22 cellular contexts compared by ENCODE assay signal in the genomic region with DNA sequence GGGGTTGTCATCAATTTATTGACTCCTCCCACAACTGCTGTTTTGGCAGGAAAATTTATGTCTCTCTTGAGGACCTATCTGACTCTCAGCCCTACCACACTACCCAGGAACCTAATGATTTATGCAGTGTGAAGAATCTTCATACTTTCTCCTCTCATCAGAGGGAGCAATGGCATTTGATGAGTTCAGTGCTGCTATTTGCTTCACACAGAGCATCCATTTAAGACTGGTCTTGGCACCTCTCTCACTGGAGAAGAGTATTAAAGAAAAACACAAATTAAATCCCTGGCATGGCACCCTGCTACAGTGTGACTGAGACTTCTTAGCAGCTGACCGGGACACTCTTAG.
"Had no signal": no experiment of that assay in that cellular context is flagged by ENCODE, and none has a peak within 500 bp of the region (broad histone marks: within the 10 kb centered on the region; RNA-seq: fewer than 3 reads in every experiment).

No MANE protein-coding gene starts in this region.

- H3K36me3 ChIP-seq: gastroesophageal sphincter, ovary, right lobe of liver, upper lobe of left lung had no signal

- ATAC-seq: activated CD4-positive, alpha-beta T cell treated with anti-CD3 and anti-CD28 coated beads for 36 hours; activated T-helper 17 cell treated with anti-CD3 and anti-CD28 coated beads, Interleukin-2, amount 50 U/mL, for 72 hours; body of pancreas; mucosa of descending colon; right lobe of liver; stimulated activated memory B cell treated with anti-CD40 and anti-IgM and Interleukin-4, amounts not matched to agents 10 μg/mL and 1 μg/mL and 100 μg/mL, for 72 hours; T-cell; WTC11 had no signal

- H3K4me1 ChIP-seq: gastroesophageal sphincter, testis had no signal

- DNase-seq: activated CD4-positive, alpha-beta T cell treated with anti-CD3 and anti-CD28 coated beads for 36 hours; activated CD4-positive, alpha-beta T cell treated with anti-CD3 and anti-CD28 coated beads, Interleukin-2, amount 50 U/mL, for 48 hours; activated naive CD4-positive, alpha-beta T cell; activated naive CD8-positive, alpha-beta T cell treated with anti-CD3 and anti-CD28 coated beads, Interleukin-2, amount 10 ng/mL, durations not matched to agents 7 days and 5 days; amygdala; body of pancreas; central memory CD4-positive, alpha-beta T cell; erythroblast; immature natural killer cell; mucosa of descending colon; naive B cell; ovary; right lobe of liver; stimulated activated CD4-positive, alpha-beta T cell treated with anti-CD3 and anti-CD28 coated beads, Interleukin-4, amount 100 ng/mL, for 24 hours; T-cell; testis; upper lobe of left lung had no signal

- H3K9me3 Mint-ChIP-seq: activated naive CD8-positive, alpha-beta T cell treated with anti-CD3 and anti-CD28 coated beads, Interleukin-2, amount 10 ng/mL, durations not matched to agents 7 days and 5 days; activated T-helper 17 cell treated with anti-CD3 and anti-CD28 coated beads, Interleukin-2, amount 50 U/mL, for 72 hours; immature natural killer cell; memory B cell; naive B cell; stimulated activated memory B cell treated with anti-CD40 and anti-IgM and Interleukin-4, amounts not matched to agents 10 μg/mL and 1 μg/mL and 100 μg/mL, for 72 hours; T-cell; WTC11 had no signal

- H3K4me3 Mint-ChIP-seq: activated CD4-positive, alpha-beta T cell treated with anti-CD3 and anti-CD28 coated beads for 36 hours; activated naive CD8-positive, alpha-beta T cell treated with anti-CD3 and anti-CD28 coated beads, Interleukin-2, amount 10 ng/mL, durations not matched to agents 7 days and 5 days; activated T-helper 17 cell treated with anti-CD3 and anti-CD28 coated beads, Interleukin-2, amount 50 U/mL, for 72 hours; immature natural killer cell; memory B cell; naive B cell; stimulated activated memory B cell treated with anti-CD40 and anti-IgM and Interleukin-4, amounts not matched to agents 10 μg/mL and 1 μg/mL and 100 μg/mL, for 72 hours; T-cell; WTC11 had no signal

- H3K4me3 ChIP-seq: body of pancreas, gastroesophageal sphincter, mucosa of descending colon, ovary, right lobe of liver, testis, upper lobe of left lung had no signal

- H3K27me3 Mint-ChIP-seq: stimulated activated memory B cell treated with anti-CD40 and anti-IgM and Interleukin-4, amounts not matched to agents 10 μg/mL and 1 μg/mL and 100 μg/mL, for 72 hours had no signal

- H3K9me3 ChIP-seq: body of pancreas, gastroesophageal sphincter, mucosa of descending colon, ovary, right lobe of liver, testis, upper lobe of left lung had no signal

- H3K36me3 Mint-ChIP-seq: activated naive CD8-positive, alpha-beta T cell treated with anti-CD3 and anti-CD28 coated beads, Interleukin-2, amount 10 ng/mL, durations not matched to agents 7 days and 5 days; immature natural killer cell; memory B cell; naive B cell; stimulated activated memory B cell treated with anti-CD40 and anti-IgM and Interleukin-4, amounts not matched to agents 10 μg/mL and 1 μg/mL and 100 μg/mL, for 72 hours; T-cell; WTC11 had no signal

- H3K4me1 Mint-ChIP-seq: activated naive CD8-positive, alpha-beta T cell treated with anti-CD3 and anti-CD28 coated beads, Interleukin-2, amount 10 ng/mL, durations not matched to agents 7 days and 5 days; activated T-helper 17 cell treated with anti-CD3 and anti-CD28 coated beads, Interleukin-2, amount 50 U/mL, for 72 hours; immature natural killer cell; T-cell had no signal

- H3K27ac ChIP-seq: body of pancreas, gastroesophageal sphincter, ovary, right lobe of liver, testis, upper lobe of left lung had no signal

- H3K27me3 ChIP-seq: body of pancreas, ovary, right lobe of liver, testis, upper lobe of left lung had no signal

- H3K27ac Mint-ChIP-seq: activated CD4-positive, alpha-beta T cell treated with anti-CD3 and anti-CD28 coated beads for 36 hours; activated naive CD8-positive, alpha-beta T cell treated with anti-CD3 and anti-CD28 coated beads, Interleukin-2, amount 10 ng/mL, durations not matched to agents 7 days and 5 days; activated T-helper 17 cell treated with anti-CD3 and anti-CD28 coated beads, Interleukin-2, amount 50 U/mL, for 72 hours; immature natural killer cell; memory B cell; naive B cell; stimulated activated memory B cell treated with anti-CD40 and anti-IgM and Interleukin-4, amounts not matched to agents 10 μg/mL and 1 μg/mL and 100 μg/mL, for 72 hours; T-cell; WTC11 had no signal
